ENCODE assay signal across 8 cellular contexts in genomic region chr16:3654249-3654991, GRCh38. TPM values are rescaled to one million over a fixed set of nuclear protein-coding genes. Genes with fewer than 3 reads are reported as not detected.
DNase-seq lines count a peak whose midpoint lies in the region; ATAC-seq, FAIRE-seq and TF ChIP-seq lines count a peak whose summit lies in the region.

Gene DNASE1 (plus strand): TSS chr16:3654691. CDS start chr16:3655374, 683 bp downstream.

- TF ChIP-seq CTCF in A673 (conservative IDR thresholded peaks at IDR 0.05; ENCODE audit: low read depth, low read length) (peak; percentile 84), esophagus squamous epithelium (IDR thresholded peaks at IDR 0.05) (peak; percentile 43 to 72 (median 59)), natural killer cell (IDR thresholded peaks at IDR 0.05) (peak; percentile 76), testis (IDR thresholded peaks at IDR 0.05) (peak; percentile 46 to 66 (median 57))

- H3K27me3 Mint-ChIP-seq in natural killer cell (ENCODE audit: low read depth in 2 of 2) = no peaks in the 10 kb centered on the region

- H3K27me3 ChIP-seq in A673 (replicated peaks; ENCODE audit: insufficient read depth, low read depth, low read length, poor library complexity) (no peaks in the 10 kb centered on the region), esophagus squamous epithelium (no peaks in the 10 kb centered on the region), testis (no peaks in the 10 kb centered on the region)

- H3K9me3 Mint-ChIP-seq in natural killer cell = no peaks in the 10 kb centered on the region

- WGBS in esophagus squamous epithelium, 2 donors = 58 to 67% methylated on average over 3 to 6 of the region's 14 CpGs
- WGBS in testis, 2 donors = 57 to 63% methylated on average over 13 to 14 of the region's 14 CpGs

- peak within 1 kb of the TSS; percentile 14 for H3K27ac ChIP-seq in A673 (ENCODE audit: low read depth, low read length, poor library complexity, severe bottlenecking)
- H3K27ac ChIP-seq in esophagus squamous epithelium = no peak within 1 kb of the TSS
- no peak within 1 kb of the TSS for H3K27ac ChIP-seq in testis

- no TSS peak for BruUV-seq in A673 (replicated peaks; lab: Mats Ljungman, UMichigan)

- H3K4me3 ChIP-seq in A673 (ENCODE audit: low read depth, low read length, poor library complexity, severe bottlenecking) (no peak within 1 kb of the TSS), esophagus squamous epithelium (no peak within 1 kb of the TSS), testis (no peak within 1 kb of the TSS)

- no peak within 1 kb of the TSS for H3K4me3 Mint-ChIP-seq in natural killer cell

- ATAC-seq in natural killer cell (peak; percentile 65 to 79 (median 74)), GM21390 (IDR thresholded peaks at IDR 0.05; ENCODE audit: unreplicated experiment) (no peak)

- intact Hi-C loops in A673 (cut with micrococcal nuclease; ENCODE audit: unreplicated experiment) (no loop called here), esophagus squamous epithelium (cut with DNase I) (no loop called here), natural killer cell (cut with micrococcal nuclease) (no loop called here), testis (cut with DNase I; ENCODE audit: low total_unique reads) (no loop called here)

- H3K36me3 ChIP-seq in A673 (ENCODE audit: insufficient read depth, low read length, poor library complexity, severe bottlenecking) (peaks cover 64% of the 10 kb centered on the region), esophagus squamous epithelium (peaks cover 19 to 76% (median 30%) of the 10 kb centered on the region in 3 donors), testis (ENCODE audit: low read depth, missing control alignments) (no peaks in the 10 kb centered on the region)

- peaks cover 6% of the 10 kb centered on the region in 2 donors for H3K4me1 Mint-ChIP-seq in natural killer cell

- no peak for FAIRE-seq in GM12892 (lab: Jason Lieb, UNC)

- TF ChIP-seq POLR2A in GM12892 (IDR thresholded peaks at IDR 0.05; ENCODE audit: low read depth, low read length) (no peak), esophagus squamous epithelium (IDR thresholded peaks at IDR 0.05) (no peak), testis (IDR thresholded peaks at IDR 0.05) (no peak)

- DNase-seq in A673 (ENCODE audit: low spot score) (peak; percentile 70), GM12892 (ENCODE audit: insufficient read length) (peak; percentile 71), NOMO-1 treated with dmso at 0.1 percent for 144 hours (lab: John Stamatoyannopoulos, UW; ENCODE audit: unreplicated experiment) (peak; percentile 18), esophagus squamous epithelium (lab: John Stamatoyannopoulos, UW) (no peak), natural killer cell (peak; percentile 39), testis (peak; percentile 74)
- peak; percentile 79 for DNase-seq in activated CD8-positive, alpha-beta memory T cell treated with anti-CD3 and anti-CD28 coated beads, Interleukin-2, amount 50 U/mL, for 48 hours

- H3K27ac Mint-ChIP-seq in natural killer cell = peak within 1 kb of the TSS in 1 of 2 donors; percentile 76

- CTCF ChIA-PET in A673 (lab: Charles Lee) = interaction anchor here (0.6 kb wide), 1 partner anchor 88 kb away, joined by 3 read pairs; no protein-coding TSS in a partner anchor

- H3K4me1 ChIP-seq in A673 (ENCODE audit: insufficient read depth, low read length, poor library complexity, severe bottlenecking) (no peaks in the 10 kb centered on the region), esophagus squamous epithelium (no peaks in the 10 kb centered on the region), testis (no peaks in the 10 kb centered on the region)

- H3K9me3 ChIP-seq in A673 (ENCODE audit: low read depth, low read length, poor library complexity, severe bottlenecking) = no peaks in the 10 kb centered on the region
- no peaks in the 10 kb centered on the region for H3K9me3 ChIP-seq in esophagus squamous epithelium
- no peaks in the 10 kb centered on the region for H3K9me3 ChIP-seq in testis

- H3K36me3 Mint-ChIP-seq in natural killer cell = no peaks in the 10 kb centered on the region

- POLR2A ChIA-PET in A673 (lab: Charles Lee; ENCODE audit: low non-redundant PET) = no interaction called here

RNA-seq across cellular contexts. Expression of gene DNASE1, which starts in this region (rescaled TPM):
- 17.9 and 19.1 TPM in 2 replicates for total RNA-seq in A673 (2021)
- 8.5 TPM for polyA plus RNA-seq in GM12892 (2012; ENCODE audit: missing spikeins)
- total RNA-seq in esophagus squamous epithelium = 10 to 100 TPM in 2 of 4 donors, 1 to 10 TPM in 2; 5.7 to 13.4 (median 9.9) TPM
- total RNA-seq in natural killer cell = 10 to 100 TPM; 29.9 to 47.8 (median 34.9) TPM
- 10 to 100 TPM; 54.0 to 54.5 TPM for total RNA-seq in testis
- 25.9 TPM for polyA plus RNA-seq in testis (ENCODE audit: insufficient read depth, low read depth, low replicate concordance)
